ENCODE assay signal across 25 cellular contexts in the genomic region with DNA sequence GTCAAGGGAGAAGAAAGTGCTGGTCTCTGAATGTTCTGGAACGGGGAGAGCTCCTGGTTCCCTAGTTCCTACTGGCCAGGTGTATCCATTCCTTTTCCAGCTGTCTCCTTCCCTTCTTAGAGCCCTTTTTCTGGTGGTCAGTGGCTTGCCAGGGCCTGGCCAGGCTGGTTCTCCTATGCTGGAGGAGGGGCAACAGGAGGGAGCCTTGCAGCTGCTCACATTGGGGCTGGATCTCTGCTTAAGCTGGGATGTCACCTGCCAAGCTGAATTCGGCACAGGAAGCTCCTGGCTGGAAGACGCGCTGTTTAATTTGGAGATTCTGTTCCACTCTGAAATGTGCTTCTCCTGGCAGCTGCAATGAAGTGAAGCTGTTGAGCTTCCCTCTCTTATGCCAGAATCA. TPM values are rescaled to one million over a fixed set of nuclear protein-coding genes. Genes with fewer than 3 reads are reported as not detected.
"Had no signal": no experiment of that assay in that cellular context is flagged by ENCODE, and none has a peak within 500 bp of the region (broad histone marks: within the 10 kb centered on the region; RNA-seq: fewer than 3 reads in every experiment).

No MANE protein-coding gene starts in this region.

- H3K27ac Mint-ChIP-seq: activated CD8-positive, alpha-beta T cell treated with anti-CD3 and anti-CD28 coated beads, Interleukin-2, amount 10 ng/mL, durations not matched to agents 7 days and 5 days; activated naive CD8-positive, alpha-beta T cell treated with anti-CD3 and anti-CD28 coated beads, Interleukin-2, amount 50 U/mL, for 24 hours; T-helper 17 cell; WTC11 had no signal

- H3K36me3 ChIP-seq: ascending aorta had no signal

- H3K27ac ChIP-seq: ascending aorta, body of pancreas had no signal

- H3K9me3 Mint-ChIP-seq: activated naive CD4-positive, alpha-beta T cell treated with anti-CD3 and anti-CD28 coated beads, Interleukin-2, amount 50 U/mL, for 72 hours; activated naive CD8-positive, alpha-beta T cell treated with anti-CD3 and anti-CD28 coated beads, Interleukin-2, amount 50 U/mL, for 24 hours; WTC11 had no signal

- H3K9me3 ChIP-seq: ascending aorta, body of pancreas had no signal

- H3K27me3 ChIP-seq: ascending aorta, body of pancreas had no signal

- H3K36me3 Mint-ChIP-seq: activated naive CD4-positive, alpha-beta T cell treated with anti-CD3 and anti-CD28 coated beads, Interleukin-2, amount 50 U/mL, for 72 hours had no signal

- H3K4me1 Mint-ChIP-seq: activated naive CD8-positive, alpha-beta T cell treated with anti-CD3 and anti-CD28 coated beads, Interleukin-2, amount 50 U/mL, for 24 hours; T-helper 17 cell had no signal

- DNase-seq: activated CD4-positive, alpha-beta T cell treated with anti-CD3 and anti-CD28 coated beads for 48 hours; activated CD4-positive, alpha-beta T cell treated with anti-CD3 and anti-CD28 coated beads, Interleukin-2, amount 50 U/mL, for 4 hours; activated CD4-positive, CD25-positive, alpha-beta regulatory T cell treated with anti-CD3 and anti-CD28 coated beads, Interleukin-2, amount 50 U/mL, for 72 hours; activated CD8-positive, alpha-beta memory T cell treated with anti-CD3 and anti-CD28 coated beads, Interleukin-2, amount 50 U/mL, for 48 hours; activated CD8-positive, alpha-beta T cell treated with anti-CD3 and anti-CD28 coated beads, Interleukin-2, amount 10 ng/mL, durations not matched to agents 7 days and 5 days; activated naive CD4-positive, alpha-beta T cell treated with Interleukin-2 at 50 U/mL for 16 hours; activated naive CD8-positive, alpha-beta T cell treated with anti-CD3 and anti-CD28 coated beads, Interleukin-2, amount 50 U/mL, for 24 hours; activated T-cell treated with anti-CD3 and anti-CD28 coated beads, Interleukin-2, amount 50 U/mL, for 1 hour; amniotic stem cell; body of pancreas; IMR-90; Kasumi-1; KBM-7; NCI-H1105 treated with DMSO at 0.1 percent for 48 hours; NCI-H1436 treated with DMSO at 0.1 percent for 48 hours; NCI-H1930; NCI-H345; NCI-H510A; NCI-H526 treated with DMSO at 0.1 percent for 48 hours; PC-3; T-helper 17 cell; T-helper 9 cell had no signal

- H3K4me3 Mint-ChIP-seq: activated CD8-positive, alpha-beta T cell treated with anti-CD3 and anti-CD28 coated beads, Interleukin-2, amount 10 ng/mL, durations not matched to agents 7 days and 5 days; activated naive CD8-positive, alpha-beta T cell treated with anti-CD3 and anti-CD28 coated beads, Interleukin-2, amount 50 U/mL, for 24 hours; T-helper 17 cell; WTC11 had no signal

- H3K4me3 ChIP-seq: ascending aorta, body of pancreas had no signal

- H3K4me1 ChIP-seq: ascending aorta, body of pancreas had no signal

RNA-seq across cellular contexts. Expression of gene POU3F1, which starts 56.0 kb away (rescaled TPM):
- total RNA-seq: activated CD8-positive, alpha-beta T cell treated with anti-CD3 and anti-CD28 coated beads, Interleukin-2, amount 10 ng/mL, durations not matched to agents 7 days and 5 days; activated naive CD4-positive, alpha-beta T cell treated with anti-CD3 and anti-CD28 coated beads, Interleukin-2, amount 50 U/mL, for 72 hours; ascending aorta; body of pancreas; IMR-90; PC-3 had no signal
